In the genomic region with DNA sequence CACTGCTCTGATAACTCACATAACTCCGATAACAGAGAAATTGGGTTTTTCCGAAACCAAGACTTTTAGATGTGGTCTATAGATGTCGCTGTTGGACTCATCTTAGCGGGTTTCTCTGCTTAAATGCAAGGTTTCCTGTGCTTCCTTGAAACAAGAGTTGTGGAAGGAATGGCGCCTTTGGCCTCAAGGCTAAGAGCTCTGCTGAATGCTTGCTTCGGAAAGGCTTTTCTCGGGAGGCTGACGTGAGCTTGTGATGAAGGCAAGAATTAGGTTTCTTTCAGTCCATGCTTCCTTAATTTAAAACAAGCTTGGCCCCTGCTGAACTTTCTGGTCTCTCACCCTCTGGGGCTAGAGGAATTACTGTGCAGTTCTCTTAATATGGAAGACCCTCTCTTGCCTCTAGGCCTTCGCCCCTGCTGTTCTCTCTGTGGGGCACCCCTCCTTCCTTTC, we compare ENCODE assay signal across 1 cellular context.
A peak's percentile ranks its signal among the peaks of the same experiment; 100 is the strongest.
TF ChIP-seq lines count a peak whose summit lies in the region.

No MANE protein-coding gene starts in this region.

TF ChIP-seq in K562, 482 proteins besides CTCF, POLR2A, EP300 and RAD21 (continued from another document and continues in another):
- TF ChIP-seq YY1 (IDR thresholded peaks at IDR 0.05; ENCODE audit: borderline replicate concordance in 1 of 3, control insufficient read depth in 1 of 3, extremely low read depth in 1 of 3, insufficient read depth in 3 of 3, insufficient read length in 1 of 3, insufficient replicate concordance in 2 of 3, low read depth in 1 of 3, low read length in 2 of 3) = peak in 1 of 3 experiments; percentile 63
- TF ChIP-seq XRCC3 (IDR thresholded peaks at IDR 0.05) = no peak
- no peak for TF ChIP-seq TOE1 (IDR thresholded peaks at IDR 0.05; ENCODE audit: borderline replicate concordance)
- TF ChIP-seq TOE1 (CRISPR knock-in tag; IDR thresholded peaks at IDR 0.05; ENCODE audit: borderline replicate concordance, low read depth) = no peak
- no peak for TF ChIP-seq PTRF (tag; IDR thresholded peaks at IDR 0.05)
- no peak for TF ChIP-seq HOXB6 (CRISPR knock-in tag; IDR thresholded peaks at IDR 0.05; ENCODE audit: borderline replicate concordance)
- TF ChIP-seq SETDB1 (IDR thresholded peaks at IDR 0.05; ENCODE audit: low read length) = no peak
- no peak for TF ChIP-seq ZSCAN32 (CRISPR knock-in tag; IDR thresholded peaks at IDR 0.05)
- TF ChIP-seq THRA (IDR thresholded peaks at IDR 0.05) = no peak
- TF ChIP-seq SPI1 (IDR thresholded peaks at IDR 0.05; ENCODE audit: borderline replicate concordance, low read depth, low read length) = no peak
- TF ChIP-seq SP2 (IDR thresholded peaks at IDR 0.05; ENCODE audit: extremely low read depth, low read depth, low read length, poor library complexity, severe bottlenecking) = no peak
- TF ChIP-seq, protein P1, sequence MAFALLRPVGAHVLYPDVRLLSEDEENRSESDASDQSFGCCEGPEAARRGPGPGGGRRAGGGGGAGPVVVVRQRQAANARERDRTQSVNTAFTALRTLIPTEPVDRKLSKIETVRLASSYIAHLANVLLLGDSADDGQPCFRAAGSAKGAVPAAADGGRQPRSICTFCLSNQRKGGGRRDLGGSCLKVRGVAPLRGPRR (CRISPR knock-in tag; IDR thresholded peaks at IDR 0.05) = no peak
- TF ChIP-seq JUND (IDR thresholded peaks at IDR 0.05; ENCODE audit: borderline replicate concordance, low read depth, low read length) = peak; percentile 17; the same call in 1 of the 2 replicates
- TF ChIP-seq JUND (tag; IDR thresholded peaks at IDR 0.05; ENCODE audit: borderline replicate concordance, low read depth, low read length) = no peak
- no peak for TF ChIP-seq ZC3H11A (IDR thresholded peaks at IDR 0.05; ENCODE audit: low read depth, low read length)
- TF ChIP-seq NONO (IDR thresholded peaks at IDR 0.05; ENCODE audit: low read depth in 2 of 2, low read length in 1 of 2) = no peak
- TF ChIP-seq SREBF2 (CRISPR knock-in tag; IDR thresholded peaks at IDR 0.05) = no peak
- TF ChIP-seq, protein P2, sequence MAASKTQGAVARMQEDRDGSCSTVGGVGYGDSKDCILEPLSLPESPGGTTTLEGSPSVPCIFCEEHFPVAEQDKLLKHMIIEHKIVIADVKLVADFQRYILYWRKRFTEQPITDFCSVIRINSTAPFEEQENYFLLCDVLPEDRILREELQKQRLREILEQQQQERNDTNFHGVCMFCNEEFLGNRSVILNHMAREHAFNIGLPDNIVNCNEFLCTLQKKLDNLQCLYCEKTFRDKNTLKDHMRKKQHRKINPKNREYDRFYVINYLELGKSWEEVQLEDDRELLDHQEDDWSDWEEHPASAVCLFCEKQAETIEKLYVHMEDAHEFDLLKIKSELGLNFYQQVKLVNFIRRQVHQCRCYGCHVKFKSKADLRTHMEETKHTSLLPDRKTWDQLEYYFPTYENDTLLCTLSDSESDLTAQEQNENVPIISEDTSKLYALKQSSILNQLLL (CRISPR knock-in tag; IDR thresholded peaks at IDR 0.05; ENCODE audit: borderline replicate concordance) = no peak
- no peak for TF ChIP-seq NCOA4 (IDR thresholded peaks at IDR 0.05; ENCODE audit: partially characterized antibody)
- no peak for TF ChIP-seq TAF1 (IDR thresholded peaks at IDR 0.05; ENCODE audit: control insufficient read depth, extremely low read depth, insufficient read depth, low read length, severe bottlenecking)
- no peak for TF ChIP-seq E2F3 (CRISPR knock-in tag; IDR thresholded peaks at IDR 0.05)
- TF ChIP-seq GATA2 (CRISPR knock-in tag; IDR thresholded peaks at IDR 0.05) = no peak
- no peak for TF ChIP-seq MYNN (IDR thresholded peaks at IDR 0.05)
- no peak for TF ChIP-seq MYNN (CRISPR knock-in tag; IDR thresholded peaks at IDR 0.05)
- TF ChIP-seq, protein P3, sequence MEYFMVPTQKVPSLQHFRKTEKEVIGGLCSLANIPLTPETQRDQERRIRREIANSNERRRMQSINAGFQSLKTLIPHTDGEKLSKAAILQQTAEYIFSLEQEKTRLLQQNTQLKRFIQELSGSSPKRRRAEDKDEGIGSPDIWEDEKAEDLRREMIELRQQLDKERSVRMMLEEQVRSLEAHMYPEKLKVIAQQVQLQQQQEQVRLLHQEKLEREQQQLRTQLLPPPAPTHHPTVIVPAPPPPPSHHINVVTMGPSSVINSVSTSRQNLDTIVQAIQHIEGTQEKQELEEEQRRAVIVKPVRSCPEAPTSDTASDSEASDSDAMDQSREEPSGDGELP (CRISPR knock-in tag; IDR thresholded peaks at IDR 0.05; ENCODE audit: borderline replicate concordance) = no peak
- no peak for TF ChIP-seq KDM2B (CRISPR knock-in tag; IDR thresholded peaks at IDR 0.05)
- TF ChIP-seq KLF13 (tag; IDR thresholded peaks at IDR 0.05; ENCODE audit: borderline replicate concordance, low read depth) = no peak
- 0 out of 2 replicates have a peak, but pooled peaks have one; percentile 13 for TF ChIP-seq HCFC1 (IDR thresholded peaks at IDR 0.05; ENCODE audit: low read depth, low read length)
- no peak for TF ChIP-seq GTF2F1 (IDR thresholded peaks at IDR 0.05; ENCODE audit: low read depth, low read length)
- TF ChIP-seq CCAR2 (IDR thresholded peaks at IDR 0.05; ENCODE audit: low read depth, low read length) = no peak
- no peak for TF ChIP-seq KLF1 (tag; IDR thresholded peaks at IDR 0.05)
- TF ChIP-seq PHTF2 (CRISPR knock-in tag; IDR thresholded peaks at IDR 0.05) = no peak
- no peak for TF ChIP-seq HNRNPH1 (optimal IDR thresholded peaks at IDR 0.05; ENCODE audit: low read depth, low read length)
- TF ChIP-seq ZNF347 (CRISPR knock-in tag; IDR thresholded peaks at IDR 0.05; ENCODE audit: low read depth) = no peak
- no peak for TF ChIP-seq ETV6 (IDR thresholded peaks at IDR 0.05; ENCODE audit: borderline replicate concordance in 1 of 2, low read depth in 2 of 2, low read length in 1 of 2)
- no peak for TF ChIP-seq ETV6 (CRISPR knock-in tag; IDR thresholded peaks at IDR 0.05; ENCODE audit: borderline replicate concordance)
- TF ChIP-seq CBFA2T3 (IDR thresholded peaks at IDR 0.05) = no peak
- TF ChIP-seq TEAD2 (tag; IDR thresholded peaks at IDR 0.05) = no peak
- TF ChIP-seq PCBP2 (IDR thresholded peaks at IDR 0.05; ENCODE audit: low read depth, low read length, poor library complexity, severe bottlenecking) = no peak
- TF ChIP-seq ERF (CRISPR knock-in tag; IDR thresholded peaks at IDR 0.05) = no peak
- no peak for TF ChIP-seq RUNX1 (IDR thresholded peaks at IDR 0.05; ENCODE audit: low read depth)
- TF ChIP-seq CBX3 (IDR thresholded peaks at IDR 0.05; ENCODE audit: borderline replicate concordance in 1 of 2, low read length in 2 of 2) = peak in 1 of 2 experiments; percentile 75; a peak in 1 of 3 replicates
- TF ChIP-seq, protein P4, sequence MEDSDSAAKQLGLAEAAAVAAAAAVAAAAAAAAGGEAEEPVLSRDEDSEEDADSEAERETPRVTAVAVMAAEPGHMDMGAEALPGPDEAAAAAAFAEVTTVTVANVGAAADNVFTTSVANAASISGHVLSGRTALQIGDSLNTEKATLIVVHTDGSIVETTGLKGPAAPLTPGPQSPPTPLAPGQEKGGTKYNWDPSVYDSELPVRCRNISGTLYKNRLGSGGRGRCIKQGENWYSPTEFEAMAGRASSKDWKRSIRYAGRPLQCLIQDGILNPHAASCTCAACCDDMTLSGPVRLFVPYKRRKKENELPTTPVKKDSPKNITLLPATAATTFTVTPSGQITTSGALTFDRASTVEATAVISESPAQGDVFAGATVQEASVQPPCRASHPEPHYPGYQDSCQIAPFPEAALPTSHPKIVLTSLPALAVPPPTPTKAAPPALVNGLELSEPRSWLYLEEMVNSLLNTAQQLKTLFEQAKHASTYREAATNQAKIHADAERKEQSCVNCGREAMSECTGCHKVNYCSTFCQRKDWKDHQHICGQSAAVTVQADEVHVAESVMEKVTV (CRISPR knock-in tag; IDR thresholded peaks at IDR 0.05) = peak; percentile 92
- TF ChIP-seq RERE (CRISPR knock-in tag; IDR thresholded peaks at IDR 0.05; ENCODE audit: borderline replicate concordance) = no peak
- no peak for TF ChIP-seq ZNF140 (CRISPR knock-in tag; IDR thresholded peaks at IDR 0.05)
- no peak for TF ChIP-seq KAT7 (CRISPR knock-in tag; IDR thresholded peaks at IDR 0.05; ENCODE audit: borderline replicate concordance)
- peak; percentile 81; the same call in 1 of the 2 replicates for TF ChIP-seq ZNF766 (CRISPR knock-in tag; conservative IDR thresholded peaks at IDR 0.05)
- TF ChIP-seq, protein P5, sequence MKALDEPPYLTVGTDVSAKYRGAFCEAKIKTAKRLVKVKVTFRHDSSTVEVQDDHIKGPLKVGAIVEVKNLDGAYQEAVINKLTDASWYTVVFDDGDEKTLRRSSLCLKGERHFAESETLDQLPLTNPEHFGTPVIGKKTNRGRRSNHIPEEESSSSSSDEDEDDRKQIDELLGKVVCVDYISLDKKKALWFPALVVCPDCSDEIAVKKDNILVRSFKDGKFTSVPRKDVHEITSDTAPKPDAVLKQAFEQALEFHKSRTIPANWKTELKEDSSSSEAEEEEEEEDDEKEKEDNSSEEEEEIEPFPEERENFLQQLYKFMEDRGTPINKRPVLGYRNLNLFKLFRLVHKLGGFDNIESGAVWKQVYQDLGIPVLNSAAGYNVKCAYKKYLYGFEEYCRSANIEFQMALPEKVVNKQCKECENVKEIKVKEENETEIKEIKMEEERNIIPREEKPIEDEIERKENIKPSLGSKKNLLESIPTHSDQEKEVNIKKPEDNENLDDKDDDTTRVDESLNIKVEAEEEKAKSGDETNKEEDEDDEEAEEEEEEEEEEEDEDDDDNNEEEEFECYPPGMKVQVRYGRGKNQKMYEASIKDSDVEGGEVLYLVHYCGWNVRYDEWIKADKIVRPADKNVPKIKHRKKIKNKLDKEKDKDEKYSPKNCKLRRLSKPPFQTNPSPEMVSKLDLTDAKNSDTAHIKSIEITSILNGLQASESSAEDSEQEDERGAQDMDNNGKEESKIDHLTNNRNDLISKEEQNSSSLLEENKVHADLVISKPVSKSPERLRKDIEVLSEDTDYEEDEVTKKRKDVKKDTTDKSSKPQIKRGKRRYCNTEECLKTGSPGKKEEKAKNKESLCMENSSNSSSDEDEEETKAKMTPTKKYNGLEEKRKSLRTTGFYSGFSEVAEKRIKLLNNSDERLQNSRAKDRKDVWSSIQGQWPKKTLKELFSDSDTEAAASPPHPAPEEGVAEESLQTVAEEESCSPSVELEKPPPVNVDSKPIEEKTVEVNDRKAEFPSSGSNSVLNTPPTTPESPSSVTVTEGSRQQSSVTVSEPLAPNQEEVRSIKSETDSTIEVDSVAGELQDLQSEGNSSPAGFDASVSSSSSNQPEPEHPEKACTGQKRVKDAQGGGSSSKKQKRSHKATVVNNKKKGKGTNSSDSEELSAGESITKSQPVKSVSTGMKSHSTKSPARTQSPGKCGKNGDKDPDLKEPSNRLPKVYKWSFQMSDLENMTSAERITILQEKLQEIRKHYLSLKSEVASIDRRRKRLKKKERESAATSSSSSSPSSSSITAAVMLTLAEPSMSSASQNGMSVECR (CRISPR knock-in tag; IDR thresholded peaks at IDR 0.05) = no peak
- TF ChIP-seq TBP (optimal IDR thresholded peaks at IDR 0.05; ENCODE audit: low read depth, low read length) = peak; percentile 9
- no peak for TF ChIP-seq ZNF707 (CRISPR knock-in tag; conservative IDR thresholded peaks at IDR 0.05)
- TF ChIP-seq RCOR1 (IDR thresholded peaks at IDR 0.05; ENCODE audit: borderline replicate concordance in 1 of 2, low read depth in 2 of 2, low read length in 2 of 2) = no peak
